Comparison of ENCODE assay signal across 21 cellular contexts in the genomic region with DNA sequence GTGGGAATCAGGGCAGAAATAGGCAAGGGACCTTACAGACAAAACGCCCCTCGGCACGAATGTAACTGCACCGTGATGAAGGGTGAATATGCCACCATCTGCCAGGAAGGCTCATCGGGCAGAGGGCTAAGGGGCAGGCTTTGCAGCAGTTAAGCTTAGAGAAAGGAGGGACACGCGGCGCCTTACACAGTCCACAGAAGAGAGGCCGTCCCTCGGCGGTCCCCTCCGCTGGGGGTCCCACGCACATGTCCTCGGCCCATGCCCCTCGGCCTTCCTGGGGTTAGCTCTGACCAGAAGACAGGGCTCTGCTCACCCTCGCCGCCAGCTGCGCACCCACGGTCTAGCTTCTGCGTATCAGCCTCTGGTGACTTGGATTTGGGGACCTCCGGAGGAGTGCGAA.
DNase-seq lines count a peak whose midpoint lies in the region; ATAC-seq, FAIRE-seq and TF ChIP-seq lines count a peak whose summit lies in the region.
"Had no signal": no experiment of that assay in that cellular context is flagged by ENCODE, and none has a peak within 500 bp of the region (broad histone marks: within the 10 kb centered on the region; RNA-seq: fewer than 3 reads in every experiment).

No MANE protein-coding gene starts in this region.

- H4K20me1 ChIP-seq in GM23338 (replicated peaks; ENCODE audit: insufficient read depth) = no peaks in the 10 kb centered on the region

- H3K27me3 Mint-ChIP-seq in GM23338 (ENCODE audit: insufficient read depth, low read depth, poor library complexity) (peaks cover 17% of the 10 kb centered on the region), nephron progenitor cell (ENCODE audit: low read depth, poor library complexity) (peaks cover 34% of the 10 kb centered on the region)
- peaks cover 20% of the 10 kb centered on the region for H3K27me3 Mint-ChIP-seq in activated CD4-positive, alpha-beta T cell treated with anti-CD3 and anti-CD28 coated beads, Interleukin-2, amount 10 ng/mL, durations not matched to agents 24 days and 14 days

- H3K4me1 Mint-ChIP-seq in GM23338 = no peaks in the 10 kb centered on the region; the same call in 2 of the 3 replicates
- H3K4me1 Mint-ChIP-seq in nephron progenitor cell = no peaks in the 10 kb centered on the region
- H3K4me1 Mint-ChIP-seq in activated CD4-positive, alpha-beta T cell treated with anti-CD3 and anti-CD28 coated beads, Interleukin-2, amount 10 ng/mL, durations not matched to agents 24 days and 14 days = peaks cover 4% of the 10 kb centered on the region

- intact Hi-C loops in activated CD4-positive, alpha-beta T cell treated with anti-CD3 and anti-CD28 coated beads, Interleukin-2, amount 10 ng/mL, durations not matched to agents 24 days and 14 days (cut with micrococcal nuclease) = no loop called here

- no peaks in the 10 kb centered on the region for H3K79me2 ChIP-seq in GM23338 (replicated peaks; ENCODE audit: insufficient read depth)

- no peak overlapping the region for H3K4me3 Mint-ChIP-seq in GM23338
- H3K4me3 Mint-ChIP-seq in nephron progenitor cell = peak overlapping the region; percentile 15
- no peak overlapping the region for H3K4me3 Mint-ChIP-seq in activated CD4-positive, alpha-beta T cell treated with anti-CD3 and anti-CD28 coated beads, Interleukin-2, amount 10 ng/mL, durations not matched to agents 24 days and 14 days
- H3K4me3 Mint-ChIP-seq: activated CD8-positive, alpha-beta T cell treated with anti-CD3 and anti-CD28 coated beads for 36 hours; type B pancreatic cell had no signal

- H3F3A ChIP-seq in GM23338 (replicated peaks; ENCODE audit: low read depth) = no peaks in the 10 kb centered on the region

- TF ChIP-seq CTCF in GM23338 (conservative IDR thresholded peaks at IDR 0.05; ENCODE audit: low read depth in 2 of 2) (no peak), nephron progenitor cell (IDR thresholded peaks at IDR 0.05) (no peak)

- no peaks in the 10 kb centered on the region for H3K36me3 ChIP-seq in GM23338 (ENCODE audit: insufficient read depth)
- no peaks in the 10 kb centered on the region for H3K36me3 ChIP-seq in HUES64 (ENCODE audit: insufficient read depth, low read length)
- H3K36me3 ChIP-seq in ectodermal cell (ENCODE audit: control insufficient read depth, insufficient read depth, low read length) = no peaks in the 10 kb centered on the region
- H3K36me3 ChIP-seq in small intestine (ENCODE audit: control insufficient read depth in 2 of 2, insufficient read depth in 2 of 2, low read length in 2 of 2) = no peaks in the 10 kb centered on the region
- H3K36me3 ChIP-seq: SJCRH30 had no signal

- no peak for FAIRE-seq in small intestine (lab: Jason Lieb, UNC)

- peak overlapping the region; percentile 94 for H2AFZ ChIP-seq in GM23338
- H2AFZ ChIP-seq: PC-9 had no signal

- peaks cover 6% of the 10 kb centered on the region for H3K4me1 ChIP-seq in GM23338 (ENCODE audit: insufficient read depth)
- H3K4me1 ChIP-seq in HUES64 (ENCODE audit: insufficient read depth, low read length) = no peaks in the 10 kb centered on the region
- no peaks in the 10 kb centered on the region for H3K4me1 ChIP-seq in ectodermal cell (ENCODE audit: control insufficient read depth, insufficient read depth, low read length)
- H3K4me1 ChIP-seq in small intestine (ENCODE audit: control insufficient read depth in 2 of 2, insufficient read depth in 1 of 2, low read depth in 1 of 2, low read length in 1 of 2) = no peaks in the 10 kb centered on the region
- H3K4me1 ChIP-seq: Caco-2 had no signal

- H3K9ac ChIP-seq in HUES64 (ENCODE audit: low read depth, low read length) = no peak overlapping the region

- DNase-seq in GM23338 (ENCODE audit: low spot score) (no peak), nephron progenitor cell (no peak), small intestine (no peak), amniotic stem cell (lab: John Stamatoyannopoulos, UW) (no peak)
- DNase-seq in activated CD4-positive, alpha-beta T cell treated with anti-CD3 and anti-CD28 coated beads, Interleukin-2, amount 10 ng/mL, durations not matched to agents 24 days and 14 days = no peak
- DNase-seq: activated CD8-positive, alpha-beta T cell treated with anti-CD3 and anti-CD28 coated beads for 36 hours; activated naive CD4-positive, alpha-beta T cell treated with Interleukin-2 at 50 U/mL for 16 hours; AML-193; Caco-2; hippocampal formation; Kasumi-1; NCI-H1048; NCI-H82; PC-9; SJCRH30; stimulated activated naive CD4-positive, alpha-beta T cell treated with Interleukin-2 at 50 U/mL for 16 hours had no signal

- no peak overlapping the region for H3K27ac Mint-ChIP-seq in GM23338
- H3K27ac Mint-ChIP-seq in nephron progenitor cell = no peak overlapping the region
- no peak overlapping the region for H3K27ac Mint-ChIP-seq in activated CD4-positive, alpha-beta T cell treated with anti-CD3 and anti-CD28 coated beads, Interleukin-2, amount 10 ng/mL, durations not matched to agents 24 days and 14 days
- H3K27ac Mint-ChIP-seq: activated CD8-positive, alpha-beta T cell treated with anti-CD3 and anti-CD28 coated beads for 36 hours; type B pancreatic cell had no signal

- H3K27me3 ChIP-seq in GM23338 (ENCODE audit: insufficient read depth) = peaks cover 47% of the 10 kb centered on the region
- peaks cover 39% of the 10 kb centered on the region for H3K27me3 ChIP-seq in HUES64 (ENCODE audit: insufficient read depth, low read length)
- peaks cover 43% of the 10 kb centered on the region for H3K27me3 ChIP-seq in ectodermal cell (ENCODE audit: control insufficient read depth, insufficient read depth, low read length, poor library complexity, severe bottlenecking)
- peaks cover 3 to 6% of the 10 kb centered on the region in 2 donors for H3K27me3 ChIP-seq in small intestine (ENCODE audit: control insufficient read depth in 2 of 2, insufficient read depth in 2 of 2, low read length in 2 of 2)
- H3K27me3 ChIP-seq: SJCRH30 had no signal

- H3K9me3 Mint-ChIP-seq in GM23338 (peaks cover 73% of the 10 kb centered on the region), nephron progenitor cell (peaks cover 56% of the 10 kb centered on the region)
- no peaks in the 10 kb centered on the region for H3K9me3 Mint-ChIP-seq in activated CD4-positive, alpha-beta T cell treated with anti-CD3 and anti-CD28 coated beads, Interleukin-2, amount 10 ng/mL, durations not matched to agents 24 days and 14 days

- H3K9me3 ChIP-seq in HUES64 (ENCODE audit: insufficient read depth, low read depth, low read length) (peaks cover 35% of the 10 kb centered on the region), ectodermal cell (ENCODE audit: control insufficient read depth, low read length) (no peaks in the 10 kb centered on the region), small intestine (ENCODE audit: control insufficient read depth, low read depth) (no peaks in the 10 kb centered on the region)
- H3K9me3 ChIP-seq: Caco-2 had no signal

- 93% methylated on average over 22 of the region's 22 CpGs for WGBS in HUES64
- WGBS in ectodermal cell, 2 experiments = 64 to 67% methylated on average over 22 of the region's 22 CpGs
- WGBS in small intestine, 3 donors = 65 to 84% (median 77%) methylated on average over 22 of the region's 22 CpGs

- no peaks in the 10 kb centered on the region for H3K9me2 ChIP-seq in GM23338 (ENCODE audit: insufficient read depth)

- H3K27ac ChIP-seq in GM23338 (ENCODE audit: low read depth) (no peak overlapping the region), HUES64 (ENCODE audit: low read depth, low read length) (no peak overlapping the region), ectodermal cell (ENCODE audit: insufficient read depth, low read depth, low read length, poor library complexity, severe bottlenecking) (no peak overlapping the region), small intestine (ENCODE audit: low read depth in 1 of 2, low read length in 1 of 2) (no peak overlapping the region)
- H3K27ac ChIP-seq: epithelial cell of prostate, PC-9, SJCRH30, skin epidermis had no signal

- H3K4me2 ChIP-seq in GM23338 = peak overlapping the region; percentile 77
- H3K4me2 ChIP-seq: PC-9 had no signal

- no peak for ATAC-seq in GM23338
- ATAC-seq: activated CD8-positive, alpha-beta T cell treated with anti-CD3 and anti-CD28 coated beads for 36 hours had no signal

- H3K4me3 ChIP-seq in GM23338 (peak overlapping the region; percentile 50), HUES64 (ENCODE audit: low read length) (peak overlapping the region; percentile 26), ectodermal cell (ENCODE audit: insufficient read depth, low read depth, low read length) (peak overlapping the region; percentile 17), small intestine (ENCODE audit: low read depth in 1 of 2, low read length in 2 of 2) (no peak overlapping the region)
- H3K4me3 ChIP-seq: PC-9, SJCRH30, skin epidermis had no signal

- peaks cover 17% of the 10 kb centered on the region for H3K36me3 Mint-ChIP-seq in GM23338 (ENCODE audit: low read depth)
- H3K36me3 Mint-ChIP-seq in nephron progenitor cell (ENCODE audit: low read depth) = no peaks in the 10 kb centered on the region
- H3K36me3 Mint-ChIP-seq in activated CD4-positive, alpha-beta T cell treated with anti-CD3 and anti-CD28 coated beads, Interleukin-2, amount 10 ng/mL, durations not matched to agents 24 days and 14 days (ENCODE audit: low read depth) = no peaks in the 10 kb centered on the region
- H3K36me3 Mint-ChIP-seq: type B pancreatic cell had no signal

TF ChIP-seq in GM23338, 12 proteins besides CTCF, POLR2A, EP300 and RAD21:
- no peak for TF ChIP-seq NANOG (IDR thresholded peaks at IDR 0.05; ENCODE audit: borderline replicate concordance)
- no peak for TF ChIP-seq STAT1 (IDR thresholded peaks at IDR 0.05; ENCODE audit: unreplicated experiment)
- TF ChIP-seq CREB1 (CRISPR knock-in tag; IDR thresholded peaks at IDR 0.05; ENCODE audit: low read depth) = no peak
- no peak for TF ChIP-seq POLR2AphosphoS5 (IDR thresholded peaks at IDR 0.05; ENCODE audit: low read depth)
- no peak for TF ChIP-seq EZH2 (IDR thresholded peaks at IDR 0.05; ENCODE audit: low read depth, unreplicated experiment)
TF ChIP-seq in GM23338: peak in this region for 0.

Comparison
In these comparisons a context has a peak if more than half of its experiments do, and no peak if none do; other contexts are left out.
1. H3K4me3 ChIP-seq: peak in GM23338 (single experiment), HUES64 (single experiment) and ectodermal cell (single experiment); none in small intestine (0 of 2).